ENCODE assay signal across 15 cellular contexts in the genomic region with DNA sequence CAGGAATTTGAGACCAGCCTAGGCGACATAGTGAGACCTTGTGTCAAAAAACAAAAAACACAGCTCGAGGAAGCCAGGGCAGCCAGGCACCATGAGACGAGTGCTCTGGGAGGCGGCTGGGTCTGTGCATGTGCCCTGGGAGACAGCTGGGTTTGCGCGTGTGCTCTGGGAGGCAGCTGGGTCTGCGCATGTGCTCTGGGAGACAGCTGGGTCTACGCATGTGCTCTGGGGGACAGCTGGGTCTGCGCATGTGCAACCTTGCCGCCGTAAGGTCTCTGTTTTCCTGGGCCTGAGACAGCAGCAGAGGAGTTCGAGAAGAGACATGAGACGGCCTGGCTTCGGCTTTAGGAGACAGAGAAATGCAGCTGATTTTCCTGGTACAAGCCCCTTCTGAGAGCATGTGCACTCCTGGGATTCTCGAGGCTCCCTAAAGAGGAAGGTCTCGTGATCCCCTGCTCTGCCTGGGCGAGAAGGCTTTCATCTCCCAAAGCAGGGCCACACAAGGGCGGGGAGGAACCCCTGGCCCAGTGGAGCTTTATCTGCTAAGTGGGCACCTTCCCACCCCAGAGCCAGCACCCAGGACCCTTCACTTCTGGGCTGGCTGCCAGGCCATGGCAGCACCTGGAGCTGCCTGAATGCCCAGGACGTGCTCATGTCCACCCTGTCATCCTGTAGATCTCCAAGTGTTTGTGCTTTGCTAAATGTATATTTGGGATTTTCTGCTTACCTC. TPM values are rescaled to one million over a fixed set of nuclear protein-coding genes. Genes with fewer than 3 reads are reported as not detected.
DNase-seq lines count a peak whose midpoint lies in the region; ATAC-seq and TF ChIP-seq lines count a peak whose summit lies in the region.
"Had no signal": no experiment of that assay in that cellular context is flagged by ENCODE, and none has a peak within 500 bp of the region (broad histone marks: within the 10 kb centered on the region; RNA-seq: fewer than 3 reads in every experiment).

No MANE protein-coding gene starts in this region.

- H3K27ac Mint-ChIP-seq in stimulated activated naive CD8-positive, alpha-beta T cell treated with anti-CD3 and anti-CD28 coated beads, Interleukin-15, amount 100 ng/mL, for 72 hours, result no peak overlapping the region
- H3K27ac Mint-ChIP-seq: activated CD8-positive, alpha-beta T cell treated with anti-CD3 and anti-CD28 coated beads, Interleukin-2, amount 10 ng/mL, durations not matched to agents 7 days and 5 days had no signal

- intact Hi-C loops in testis (cut with DNase I; ENCODE audit: low total_unique reads), result no loop called here

- H3K4me1 Mint-ChIP-seq in stimulated activated naive CD8-positive, alpha-beta T cell treated with anti-CD3 and anti-CD28 coated beads, Interleukin-15, amount 100 ng/mL, for 72 hours, result no peaks in the 10 kb centered on the region
- H3K4me1 Mint-ChIP-seq: IgD-negative memory B cell, neural crest cell had no signal

- H3K27me3 ChIP-seq in testis, result no peaks in the 10 kb centered on the region
- H3K27me3 ChIP-seq: upper lobe of right lung had no signal

- no peak for TF ChIP-seq POLR2A in testis (IDR thresholded peaks at IDR 0.05)

- no peaks in the 10 kb centered on the region for H3K4me1 ChIP-seq in testis
- H3K4me1 ChIP-seq: spleen, upper lobe of right lung had no signal

- H3K9me3 ChIP-seq in testis, result no peaks in the 10 kb centered on the region
- H3K9me3 ChIP-seq: spleen, upper lobe of right lung had no signal

- peaks cover 74% of the 10 kb centered on the region for H3K27me3 Mint-ChIP-seq in stimulated activated naive CD8-positive, alpha-beta T cell treated with anti-CD3 and anti-CD28 coated beads, Interleukin-15, amount 100 ng/mL, for 72 hours

- peak overlapping the region; percentile 22 for H3K4me3 ChIP-seq in fibroblast of villous mesenchyme (ENCODE audit: low read depth, low read length)
- H3K4me3 ChIP-seq in testis, result peak overlapping the region in 1 of 2 donors; percentile 36
- H3K4me3 ChIP-seq: spleen, upper lobe of right lung had no signal

- no peaks in the 10 kb centered on the region for H3K36me3 ChIP-seq in testis (ENCODE audit: low read depth, missing control alignments)
- H3K36me3 ChIP-seq: spleen, upper lobe of right lung had no signal

- ATAC-seq in stimulated activated naive CD8-positive, alpha-beta T cell treated with anti-CD3 and anti-CD28 coated beads, Interleukin-15, amount 100 ng/mL, for 72 hours, result no peak
- ATAC-seq in HG03196 (IDR thresholded peaks at IDR 0.05; ENCODE audit: unreplicated experiment), result no peak
- ATAC-seq: activated CD8-positive, alpha-beta T cell treated with anti-CD3 and anti-CD28 coated beads, Interleukin-2, amount 10 ng/mL, durations not matched to agents 7 days and 5 days had no signal

- H3K9me3 Mint-ChIP-seq in stimulated activated naive CD8-positive, alpha-beta T cell treated with anti-CD3 and anti-CD28 coated beads, Interleukin-15, amount 100 ng/mL, for 72 hours, result no peaks in the 10 kb centered on the region
- H3K9me3 Mint-ChIP-seq: neural crest cell had no signal

- 78 to 79% methylated on average over 3 to 19 of the region's 19 CpGs for WGBS in testis, 2 donors

- no peak for TF ChIP-seq CTCF in fibroblast of villous mesenchyme (IDR thresholded peaks at IDR 0.05; ENCODE audit: insufficient read depth, low read depth, low read length)
- no peak for TF ChIP-seq CTCF in testis (IDR thresholded peaks at IDR 0.05)

- no peak overlapping the region for H3K27ac ChIP-seq in testis
- H3K27ac ChIP-seq: upper lobe of right lung had no signal

- no peak overlapping the region for H3K4me3 Mint-ChIP-seq in stimulated activated naive CD8-positive, alpha-beta T cell treated with anti-CD3 and anti-CD28 coated beads, Interleukin-15, amount 100 ng/mL, for 72 hours
- H3K4me3 Mint-ChIP-seq: activated CD8-positive, alpha-beta T cell treated with anti-CD3 and anti-CD28 coated beads, Interleukin-2, amount 10 ng/mL, durations not matched to agents 7 days and 5 days; neural crest cell had no signal

- DNase-seq in NCI-H510A (lab: John Stamatoyannopoulos, UW) (peak; percentile 20), NCI-H510A treated with DMSO at 0.1 percent for 48 hours (lab: John Stamatoyannopoulos, UW) (no peak), RPMI8226 (peak; percentile 44), fibroblast of villous mesenchyme (ENCODE audit: low read depth) (peak; percentile 58), testis (peak; percentile 53), T-helper 9 cell (no peak)
- DNase-seq in stimulated activated naive CD8-positive, alpha-beta T cell treated with anti-CD3 and anti-CD28 coated beads, Interleukin-15, amount 100 ng/mL, for 72 hours, result no peak
- DNase-seq: activated CD8-positive, alpha-beta T cell treated with anti-CD3 and anti-CD28 coated beads, Interleukin-2, amount 10 ng/mL, durations not matched to agents 7 days and 5 days; activated gamma-delta T cell treated with Interleukin-2 at 50 U/mL for 16 hours; NCI-H2081 treated with DMSO at 0.1 percent for 48 hours; spleen; upper lobe of right lung had no signal

RNA-seq across cellular contexts. Expression of a gene that starts 3.5 kb away (rescaled TPM):
- 5.8 and 15.1 TPM in 2 replicates for total RNA-seq in fibroblast of villous mesenchyme
- 1 to 10 TPM; 3.3 to 3.4 TPM for total RNA-seq in testis
- 4.9 TPM for polyA plus RNA-seq in testis (ENCODE audit: insufficient read depth, low read depth, low replicate concordance)
- total RNA-seq: activated CD8-positive, alpha-beta T cell treated with anti-CD3 and anti-CD28 coated beads, Interleukin-2, amount 10 ng/mL, durations not matched to agents 7 days and 5 days; neural crest cell; spleen; upper lobe of right lung had no signal
- polyA plus RNA-seq: IgD-negative memory B cell had no signal

RNA-seq across cellular contexts. Expression of a gene that starts 47.8 kb away (rescaled TPM):
- 51.5 and 105 TPM in 2 replicates for total RNA-seq in fibroblast of villous mesenchyme
- under 1 TPM; 0.63 to 0.87 TPM for total RNA-seq in testis
- 2.9 TPM for polyA plus RNA-seq in testis (ENCODE audit: insufficient read depth, low read depth, low replicate concordance)
- total RNA-seq: activated CD8-positive, alpha-beta T cell treated with anti-CD3 and anti-CD28 coated beads, Interleukin-2, amount 10 ng/mL, durations not matched to agents 7 days and 5 days had no signal
- polyA plus RNA-seq: IgD-negative memory B cell had no signal

Comparison
In these comparisons a context has a peak if more than half of its experiments do, and no peak if none do; other contexts are left out.
1. DNase-seq: peak in NCI-H510A (single experiment), RPMI8226 (single experiment), fibroblast of villous mesenchyme (single experiment) and testis (single experiment); none in NCI-H510A treated with DMSO at 0.1 percent for 48 hours (single experiment), stimulated activated naive CD8-positive, alpha-beta T cell treated with anti-CD3 and anti-CD28 coated beads, Interleukin-15, amount 100 ng/mL, for 72 hours (0 of 2) and T-helper 9 cell (single experiment).
2. RNA of a gene that starts 47.8 kb away (total RNA-seq): 51.5 to 105 TPM in fibroblast of villous mesenchyme; 0.63 to 0.87 TPM in testis; every median in the first group is over 10 times any median in the second.